ENCODE assay signal across 9 cellular contexts in genomic region chr13:23384111-23384510, GRCh38. TPM values are rescaled to one million over a fixed set of nuclear protein-coding genes. Genes with fewer than 3 reads are reported as not detected.
A peak's percentile ranks its signal among the peaks of the same experiment; 100 is the strongest.
DNase-seq lines count a peak whose midpoint lies in the region; ATAC-seq, FAIRE-seq and TF ChIP-seq lines count a peak whose summit lies in the region.
"Had no signal": no experiment of that assay in that cellular context is flagged by ENCODE, and none has a peak within 500 bp of the region (broad histone marks: within the 10 kb centered on the region; RNA-seq: fewer than 3 reads in every experiment).

No MANE protein-coding gene starts in this region.

- H3K4me3 ChIP-seq in GM12878 = no peak overlapping the region
- no peak overlapping the region for H3K4me3 ChIP-seq in upper lobe of right lung
- H3K4me3 ChIP-seq in lower lobe of right lung = no peak overlapping the region

- H4K20me1 ChIP-seq in GM12878 (ENCODE audit: control insufficient read depth, insufficient read depth) = no peaks in the 10 kb centered on the region

- 5% methylated on average over 4 of the region's 4 CpGs for WGBS in GM12878 (ENCODE audit: insufficient coverage, insufficient replicate concordance, low lambda C conversion rate, missing lambda C conversion rate)

- H3K27ac ChIP-seq in GM12878 (ENCODE audit: control insufficient read depth, insufficient read depth) (peak overlapping the region; percentile 30), upper lobe of right lung (no peak overlapping the region), lower lobe of right lung (no peak overlapping the region)

- TF ChIP-seq RAD21 in GM12878 (IDR thresholded peaks at IDR 0.05; ENCODE audit: insufficient read depth, low read depth, low read length) = no peak

- no peak overlapping the region for H3K9ac ChIP-seq in GM12878 (ENCODE audit: control insufficient read depth, insufficient read depth, low read length)

- RAD21 ChIA-PET in GM12878 (lab: Charles Lee; ENCODE audit: unreplicated experiment) = no interaction called here

- CTCF ChIA-PET in GM12878 (lab: Yijun Ruan, JAX) = interaction anchor here (1.3 kb wide), 1 partner anchor 64 kb away, joined by 4 read pairs; no protein-coding TSS in a partner anchor
- CTCF ChIA-PET in HEK293T (lab: Yijun Ruan, JAX) = no interaction called here

- no peaks in the 10 kb centered on the region for H3K79me2 ChIP-seq in GM12878 (ENCODE audit: control insufficient read depth, insufficient read depth, low read length)

- H3K4me1 ChIP-seq in GM12878 (ENCODE audit: control insufficient read depth, insufficient read depth, low read length) = peaks cover 23% of the 10 kb centered on the region
- peaks cover 3% of the 10 kb centered on the region for H3K4me1 ChIP-seq in upper lobe of right lung
- H3K4me1 ChIP-seq in lower lobe of right lung = no peaks in the 10 kb centered on the region

- H3K36me3 ChIP-seq in GM12878 (ENCODE audit: control insufficient read depth in 2 of 2, insufficient read depth in 2 of 2, low read length in 1 of 2) = no peaks in the 10 kb centered on the region
- no peaks in the 10 kb centered on the region for H3K36me3 ChIP-seq in upper lobe of right lung
- no peaks in the 10 kb centered on the region for H3K36me3 ChIP-seq in lower lobe of right lung

- SMC1A ChIA-PET in GM12878 (lab: Charles Lee; ENCODE audit: uncharacterized antibody, unreplicated experiment) = no interaction called here

- POLR2A ChIA-PET in GM12878 (lab: Charles Lee) (no interaction called here), HEK293T (lab: Yijun Ruan, JAX) (no interaction called here)

- H2AFZ ChIP-seq in GM12878 (ENCODE audit: control insufficient read depth, low read depth, low read length) = peak overlapping the region; percentile 78

- peak overlapping the region; percentile 53; the same call in 1 of the 2 replicates for H3K4me2 ChIP-seq in GM12878 (ENCODE audit: control insufficient read depth, insufficient read depth)

- DNase-seq in AG20443 (ENCODE audit: low spot score) = peak; percentile 29
- DNase-seq in GM19238 (ENCODE audit: insufficient read length, low spot score) = peak; percentile 20
- DNase-seq in GM12878 (ENCODE audit: low read depth, low spot score) = peak; percentile 82
- no peak for DNase-seq in HEK293T (ENCODE audit: extremely low spot score)
- no peak for DNase-seq in upper lobe of right lung
- no peak for DNase-seq in lower lobe of right lung
- DNase-seq in UCSD-AML1 (lab: John Stamatoyannopoulos, UW; ENCODE audit: unreplicated experiment) = no peak
- DNase-seq: NCI-H2171 had no signal

- BruUV-seq in GM12878 (replicated peaks; lab: Mats Ljungman, UMichigan) = no TSS peak

- TF ChIP-seq POLR2A in GM12878 (IDR thresholded peaks at IDR 0.05; ENCODE audit: low read depth, low read length) = no peak

- in situ Hi-C loops in GM12878 (cut with MboI) = no loop called here

- intact Hi-C loops in GM12878 (cut with micrococcal nuclease; ENCODE audit: unreplicated experiment) = loop anchor here (10.0 kb wide), 1 partner anchor 191 kb away; the partner anchor contains the start of gene TNFRSF19
- intact Hi-C loops in upper lobe of right lung (cut with DNase I) = no loop called here
- intact Hi-C loops in lower lobe of right lung (cut with DNase I) = no loop called here

- H3K27me3 ChIP-seq in GM12878 (replicated peaks in 1 of 2; ENCODE audit: control insufficient read depth in 2 of 2, insufficient read depth in 2 of 2, low read length in 1 of 2) (no peaks in the 10 kb centered on the region), upper lobe of right lung (no peaks in the 10 kb centered on the region), lower lobe of right lung (ENCODE audit: low read depth) (no peaks in the 10 kb centered on the region)

- TF ChIP-seq EP300 in GM12878 (IDR thresholded peaks at IDR 0.05; ENCODE audit: borderline replicate concordance in 1 of 2, control insufficient read depth in 1 of 2, low read depth in 2 of 2, low read length in 2 of 2) = 0 out of 4 replicates have a peak, but pooled peaks of 1 of the 2 experiments have one; percentile 20

- peak; percentile 70 for FAIRE-seq in GM12878 (lab: Jason Lieb, UNC)

- no peak for TF ChIP-seq CTCF in GM12878 (IDR thresholded peaks at IDR 0.05 in 2 of 3, conservative IDR thresholded peaks at IDR 0.05 in 1 of 3; ENCODE audit: control insufficient read depth in 2 of 3, extremely low read depth in 1 of 3, insufficient read depth in 1 of 3, low read depth in 3 of 3, low read length in 3 of 3)
- no peak for TF ChIP-seq CTCF in upper lobe of right lung (IDR thresholded peaks at IDR 0.05)
- TF ChIP-seq CTCF in lower lobe of right lung (IDR thresholded peaks at IDR 0.05) = no peak

- H3K9me3 ChIP-seq in GM12878 (replicated peaks; ENCODE audit: control insufficient read depth, insufficient read depth, low read length) = no peaks in the 10 kb centered on the region; the same call in 2 of the 3 replicates
- no peaks in the 10 kb centered on the region for H3K9me3 ChIP-seq in upper lobe of right lung
- no peaks in the 10 kb centered on the region for H3K9me3 ChIP-seq in lower lobe of right lung

- ATAC-seq in HG03060 (IDR thresholded peaks at IDR 0.05; ENCODE audit: low read depth, unreplicated experiment) (peak; percentile 87), GM12878 (peak; percentile 97), upper lobe of right lung (no peak), lower lobe of right lung (no peak)

TF ChIP-seq in GM12878, 131 proteins besides CTCF, POLR2A, EP300 and RAD21 (continues in another document):
- 0 out of 2 replicates have a peak, but pooled peaks have one; percentile 49 for TF ChIP-seq RELB (IDR thresholded peaks at IDR 0.05; ENCODE audit: low read depth)
- peak; percentile 84; the same call in 1 of the 2 replicates for TF ChIP-seq PAX5 (IDR thresholded peaks at IDR 0.05; ENCODE audit: borderline replicate concordance, low read depth, low read length)
- 0 out of 2 replicates have a peak, but pooled peaks have one; percentile 22 for TF ChIP-seq SREBF1 (IDR thresholded peaks at IDR 0.05; ENCODE audit: low read length)
- no peak for TF ChIP-seq DPF2 (IDR thresholded peaks at IDR 0.05)
- peak; percentile 40 for TF ChIP-seq RUNX3 (IDR thresholded peaks at IDR 0.05; ENCODE audit: low read length)
- TF ChIP-seq BCL11A (IDR thresholded peaks at IDR 0.05; ENCODE audit: low read depth, low read length) = no peak

TF ChIP-seq in HEK293T, 16 proteins besides CTCF, POLR2A, EP300 and RAD21:
- TF ChIP-seq ARNT (IDR thresholded peaks at IDR 0.05) (no peak), L3MBTL2 (conservative IDR thresholded peaks at IDR 0.05) (no peak), LEF1 (IDR thresholded peaks at IDR 0.05; ENCODE audit: borderline replicate concordance) (no peak), ELF4 (IDR thresholded peaks at IDR 0.05) (no peak), ZNF384 (IDR thresholded peaks at IDR 0.05) (no peak), HDGF (IDR thresholded peaks at IDR 0.05; ENCODE audit: borderline replicate concordance) (no peak), NFRKB (IDR thresholded peaks at IDR 0.05) (no peak), PKNOX1 (IDR thresholded peaks at IDR 0.05) (no peak), BHLHE40 (IDR thresholded peaks at IDR 0.05; ENCODE audit: borderline replicate concordance) (no peak), FOXM1 (IDR thresholded peaks at IDR 0.05; ENCODE audit: borderline replicate concordance) (no peak)

RNA-seq across cellular contexts. Expression of gene SACS, which starts 49.4 kb away (rescaled TPM):
- total RNA-seq in GM12878 (2013; cell fraction: nucleolus; rRNA removed) = 84.6 and 84.7 TPM in 2 replicates
- total RNA-seq in GM12878 (2014; rRNA removed) = 74.9 and 79.5 TPM in 2 replicates
- total RNA-seq in GM12878 (2014; rRNA removed; fragmentation: Illumina TruSeq; extraction: Trizol) = 60.9 and 61.7 TPM in 2 replicates
- 50.0 and 55.0 TPM in 2 replicates for total RNA-seq in GM12878 (2021)
- polyA plus RNA-seq in GM12878 (2011; ENCODE audit: low read depth) = 10.5 TPM
- polyA plus RNA-seq in GM12878 (2011; rRNA removed) = 21.4 and 32.6 TPM in 2 replicates
- polyA plus RNA-seq in GM12878 (2011; cell fraction: cytosol; rRNA removed) = 14.9 and 20.4 TPM in 2 replicates
- 37.2 and 41.4 TPM in 2 replicates for polyA plus RNA-seq in GM12878 (2011; cell fraction: nucleus; rRNA removed)
- polyA plus RNA-seq in GM12878 (2012) = 12.0 and 13.7 TPM in 2 replicates
- 37.7 and 46.9 TPM in 2 replicates for polyA plus RNA-seq in GM12878 (2014; fragmentation: Illumina TruSeq; extraction: Trizol)
- polyA plus RNA-seq in GM12878 (2014; fragmentation: Nextera tagmentation; extraction: Ambion mirVana) = 10 to 100 TPM in 1 of 2 experiments, 1 to 10 TPM in 1; 9.9 to 15.2 TPM
- polyA plus RNA-seq in GM12878 (2014; rRNA removed) = 17.8 and 22.8 TPM in 2 replicates
- 10 to 100 TPM; 14.5 to 16.0 TPM for polyA plus RNA-seq in GM12878 (2016; fragmentation: Nextera tagmentation; extraction: Ambion mirVana)
- polyA minus RNA-seq in GM12878 (2011; rRNA and poly(A)+ RNA removed) = 102 and 198 TPM in 2 replicates
- 39.3 and 48.4 TPM in 2 replicates for polyA minus RNA-seq in GM12878 (2011; cell fraction: cytosol; rRNA and poly(A)+ RNA removed)
- 56.8 and 98.0 TPM in 2 replicates for polyA minus RNA-seq in GM12878 (2011; cell fraction: nucleus; rRNA and poly(A)+ RNA removed)
- 7.0 TPM for total RNA-seq in upper lobe of right lung
- total RNA-seq in lower lobe of right lung = 6.7 TPM

Comparison
In these comparisons a context has a peak if more than half of its experiments do, and no peak if none do; other contexts are left out.
1. DNase-seq: peak in AG20443 (single experiment), GM19238 (single experiment) and GM12878 (single experiment); none in HEK293T (single experiment), upper lobe of right lung (single experiment), lower lobe of right lung (single experiment) and UCSD-AML1 (single experiment).
2. ATAC-seq: peak in HG03060 (single experiment) and GM12878 (single experiment); none in upper lobe of right lung (single experiment) and lower lobe of right lung (0 of 2).